In the genomic region with DNA sequence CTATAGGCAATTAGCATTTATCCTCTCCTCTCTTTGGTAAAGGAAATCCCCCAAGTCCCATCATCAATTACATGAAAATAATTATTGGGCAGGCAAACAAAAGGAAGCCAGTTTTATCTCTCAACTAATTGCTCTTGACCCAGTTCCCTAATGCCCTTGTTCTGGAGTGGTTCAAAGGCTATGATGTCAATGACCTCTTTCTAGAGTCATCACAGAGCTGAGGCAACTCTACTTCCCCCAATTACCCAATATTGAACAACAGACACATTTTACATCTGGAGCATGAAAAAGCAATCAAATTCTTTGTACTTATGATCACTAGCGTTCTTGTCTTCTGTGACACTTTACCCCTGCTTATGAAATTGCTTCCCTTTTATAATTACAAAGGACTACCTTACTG, we compare ENCODE assay signal across 26 cellular contexts.
"Had no signal": no experiment of that assay in that cellular context is flagged by ENCODE, and none has a peak within 500 bp of the region (broad histone marks: within the 10 kb centered on the region; RNA-seq: fewer than 3 reads in every experiment).

No MANE protein-coding gene starts in this region.

- H3K27ac ChIP-seq: ascending aorta, gastrocnemius medialis, left ventricle myocardium inferior, neural progenitor cell, prostate gland, right atrium auricular region, tibial artery had no signal

- H3K9me3 ChIP-seq: ascending aorta, gastrocnemius medialis, left ventricle myocardium inferior, prostate gland, right atrium auricular region, tibial artery had no signal

- H3K4me3 ChIP-seq: ascending aorta, gastrocnemius medialis, left ventricle myocardium inferior, mucosa of descending colon, neural progenitor cell, prostate gland, right atrium auricular region, tibial artery had no signal

- H3K27me3 Mint-ChIP-seq: activated CD4-positive, alpha-beta T cell treated with anti-CD3 and anti-CD28 coated beads, Interleukin-2, amount 10 ng/mL, durations not matched to agents 7 days and 5 days; naive B cell had no signal

- ATAC-seq: activated T-cell treated with anti-CD3 and anti-CD28 coated beads, Interleukin-2, amount 50 U/mL, for 4 hours; esophagus mucosa; mucosa of descending colon; stimulated activated naive CD8-positive, alpha-beta T cell treated with anti-CD3 and anti-CD28 coated beads, Interleukin-15, Interleukin-2, amounts not matched to agents 100 U/mL and 50 U/mL, for 24 hours had no signal

- H3K4me1 ChIP-seq: ascending aorta, gastrocnemius medialis, left ventricle myocardium inferior, neural progenitor cell, prostate gland, right atrium auricular region, tibial artery had no signal

- H3K36me3 Mint-ChIP-seq: activated naive CD4-positive, alpha-beta T cell treated with anti-CD3 and anti-CD28 coated beads, Interleukin-2, amount 10 ng/mL, durations not matched to agents 7 days and 5 days had no signal

- DNase-seq: activated CD4-positive, alpha-beta T cell treated with anti-CD3 and anti-CD28 coated beads, Interleukin-2, amount 10 ng/mL, durations not matched to agents 7 days and 5 days; activated CD4-positive, CD25-positive, alpha-beta regulatory T cell; activated CD8-positive, alpha-beta memory T cell treated with anti-CD3 and anti-CD28 coated beads, Interleukin-2, amount 50 U/mL, for 4 hours; activated effector memory CD4-positive, alpha-beta T cell treated with Interleukin-2 at 50 U/mL for 16 hours; activated naive CD4-positive, alpha-beta T cell treated with anti-CD3 and anti-CD28 coated beads, Interleukin-2, amount 10 ng/mL, durations not matched to agents 7 days and 5 days; activated T-cell treated with anti-CD3 and anti-CD28 coated beads, Interleukin-2, amount 50 U/mL, for 4 hours; cerebellar nuclear complex; cortex of kidney; effector CD4-positive, alpha-beta T cell; gastrocnemius medialis; head of caudate nucleus; kidney; left ventricle myocardium inferior; mesenchymal stem cell; mucosa of descending colon; naive B cell; stimulated activated CD4-positive, alpha-beta T cell treated with anti-CD3 and anti-CD28 coated beads, Interleukin-2, amount 100 ng/mL, for 24 hours; stimulated activated naive CD8-positive, alpha-beta T cell treated with anti-CD3 and anti-CD28 coated beads, Interleukin-15, Interleukin-2, amounts not matched to agents 100 U/mL and 50 U/mL, for 24 hours; substantia nigra; T-helper 9 cell; tibial artery had no signal

- H3K4me1 Mint-ChIP-seq: activated CD4-positive, alpha-beta T cell treated with anti-CD3 and anti-CD28 coated beads, Interleukin-2, amount 10 ng/mL, durations not matched to agents 7 days and 5 days; activated naive CD4-positive, alpha-beta T cell treated with anti-CD3 and anti-CD28 coated beads, Interleukin-2, amount 10 ng/mL, durations not matched to agents 7 days and 5 days; naive B cell; neural progenitor cell had no signal

- H3K27ac Mint-ChIP-seq: activated CD4-positive, alpha-beta T cell treated with anti-CD3 and anti-CD28 coated beads, Interleukin-2, amount 10 ng/mL, durations not matched to agents 7 days and 5 days; activated naive CD4-positive, alpha-beta T cell treated with anti-CD3 and anti-CD28 coated beads, Interleukin-2, amount 10 ng/mL, durations not matched to agents 7 days and 5 days; neural progenitor cell had no signal

- H3K36me3 ChIP-seq: gastrocnemius medialis, left ventricle myocardium inferior, neural progenitor cell, prostate gland, right atrium auricular region had no signal

- H3K4me3 Mint-ChIP-seq: activated CD4-positive, alpha-beta T cell treated with anti-CD3 and anti-CD28 coated beads, Interleukin-2, amount 10 ng/mL, durations not matched to agents 7 days and 5 days; activated naive CD4-positive, alpha-beta T cell treated with anti-CD3 and anti-CD28 coated beads, Interleukin-2, amount 10 ng/mL, durations not matched to agents 7 days and 5 days; activated T-cell treated with anti-CD3 and anti-CD28 coated beads, Interleukin-2, amount 50 U/mL, for 4 hours; naive B cell; neural progenitor cell had no signal

- H3K27me3 ChIP-seq: ascending aorta, gastrocnemius medialis, neural progenitor cell, right atrium auricular region, tibial artery had no signal
